ENCODE assay signal across 16 cellular contexts in the genomic region with DNA sequence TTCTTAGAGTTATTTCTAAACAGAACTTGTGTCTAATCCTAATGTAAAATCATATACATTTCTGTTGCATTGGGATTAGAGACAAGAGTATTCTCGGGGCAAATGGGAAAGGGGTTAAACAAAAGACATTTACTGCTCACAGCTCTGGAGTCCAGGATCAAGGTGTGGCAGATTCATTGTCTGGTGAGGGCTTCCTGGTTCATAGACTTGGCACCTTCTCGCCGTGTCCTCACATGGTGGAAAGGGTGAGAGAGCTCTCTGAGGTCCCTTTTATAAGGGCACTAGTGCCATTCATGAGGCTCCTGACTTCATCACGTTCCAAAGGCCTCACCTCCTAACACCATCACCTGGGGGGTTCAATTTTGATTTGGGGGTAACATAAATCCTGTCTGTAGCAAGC.
A peak's percentile ranks its signal among the peaks of the same experiment; 100 is the strongest.
DNase-seq lines count a peak whose midpoint lies in the region; ATAC-seq and TF ChIP-seq lines count a peak whose summit lies in the region.
"Had no signal": no experiment of that assay in that cellular context is flagged by ENCODE, and none has a peak within 500 bp of the region (broad histone marks: within the 10 kb centered on the region; RNA-seq: fewer than 3 reads in every experiment).

No MANE protein-coding gene starts in this region.

- no peak for TF ChIP-seq CTCF in mucosa of descending colon (IDR thresholded peaks at IDR 0.05)
- no peak for TF ChIP-seq CTCF in transverse colon (IDR thresholded peaks at IDR 0.05)
- no peak for TF ChIP-seq CTCF in GM20000 (IDR thresholded peaks at IDR 0.05; ENCODE audit: extremely low read depth, missing control alignments)

- H3K27ac ChIP-seq in Karpas-422 (ENCODE audit: low read length) (no peak overlapping the region), transverse colon (no peak overlapping the region)
- H3K27ac ChIP-seq: BLaER1 treated with 17β-estradiol and CSF1 and Interleukin-3, amounts not matched to agents 10 nM and 100 nM; C4-2B had no signal

- H3K4me1 ChIP-seq in Karpas-422 (ENCODE audit: low read length), result peaks cover 5% of the 10 kb centered on the region
- H3K4me1 ChIP-seq in mucosa of descending colon (ENCODE audit: low read depth), result no peaks in the 10 kb centered on the region
- H3K4me1 ChIP-seq in transverse colon, result no peaks in the 10 kb centered on the region
- H3K4me1 ChIP-seq: Caco-2 had no signal

- no peaks in the 10 kb centered on the region for H3K9me3 ChIP-seq in Karpas-422 (ENCODE audit: low read length)
- H3K9me3 ChIP-seq in mucosa of descending colon, result no peaks in the 10 kb centered on the region
- no peaks in the 10 kb centered on the region for H3K9me3 ChIP-seq in transverse colon
- H3K9me3 ChIP-seq: BLaER1 treated with 17β-estradiol and CSF1 and Interleukin-3, amounts not matched to agents 10 nM and 100 nM; Caco-2 had no signal

- H3K4me3 ChIP-seq in Karpas-422 (ENCODE audit: low read length) (no peak overlapping the region), mucosa of descending colon (no peak overlapping the region), transverse colon (no peak overlapping the region)
- H3K4me3 ChIP-seq: BLaER1 treated with 17β-estradiol and CSF1 and Interleukin-3, amounts not matched to agents 10 nM and 100 nM; GM12878 had no signal

- TF ChIP-seq POLR2A in transverse colon (IDR thresholded peaks at IDR 0.05), result no peak

- in situ Hi-C loops in transverse colon (cut with MboI; ENCODE audit: low pct_ligation_motif_present in 1 of 4, low pct_unique_long_range_greater_than_20kb in 1 of 4, low sequenced_read_pairs in 3 of 4), result loop anchor here in 1 of 4 donors (10.0 kb wide), 1 partner anchor 149 kb away; no protein-coding TSS in a partner anchor

- H3K9ac ChIP-seq in Karpas-422 (ENCODE audit: low read length), result no peak overlapping the region
- H3K9ac ChIP-seq: BLaER1 treated with 17β-estradiol and CSF1 and Interleukin-3, amounts not matched to agents 10 nM and 100 nM had no signal

- H3K79me2 ChIP-seq in Karpas-422 (ENCODE audit: low read length), result no peaks in the 10 kb centered on the region

- H3K36me3 ChIP-seq in Karpas-422 (ENCODE audit: insufficient read depth, low read length) (no peaks in the 10 kb centered on the region), mucosa of descending colon (ENCODE audit: low read depth) (no peaks in the 10 kb centered on the region), transverse colon (no peaks in the 10 kb centered on the region)
- H3K36me3 ChIP-seq: BLaER1 treated with 17β-estradiol and CSF1 and Interleukin-3, amounts not matched to agents 10 nM and 100 nM had no signal

- intact Hi-C loops in mucosa of descending colon (cut with DNase I, micrococcal nuclease), result no loop called here
- intact Hi-C loops in transverse colon (cut with DNase I; ENCODE audit: low total_unique reads), result loop anchor here (5.0 kb wide), 1 partner anchor 856 kb away; no protein-coding TSS in a partner anchor

- TF ChIP-seq EP300 in transverse colon (IDR thresholded peaks at IDR 0.05; ENCODE audit: low read depth), result no peak

- DNase-seq in Karpas-422 (peak; percentile 23), mucosa of descending colon (peak in 1 of 3 donors; percentile 14), transverse colon (peak; percentile 18), GDM1 (lab: John Stamatoyannopoulos, UW) (no peak), GM20000 (ENCODE audit: low spot score) (no peak)
- DNase-seq: 8988T; AML-193; Caco-2; Calu3; CD4-positive, alpha-beta T cell; CD8-positive, alpha-beta T cell; DMS79 treated with DMSO at 0.1 percent for 48 hours had no signal

- H2AFZ ChIP-seq in Karpas-422 (ENCODE audit: low read length), result no peak overlapping the region

- no peaks in the 10 kb centered on the region for H4K20me1 ChIP-seq in Karpas-422 (ENCODE audit: insufficient read depth, low read depth, low read length)

- no peaks in the 10 kb centered on the region for H3K9me2 ChIP-seq in Karpas-422 (replicated peaks; ENCODE audit: insufficient read depth, low read length)

- H3K27me3 ChIP-seq in Karpas-422 (ENCODE audit: low read length), result no peaks in the 10 kb centered on the region
- peaks cover 9% of the 10 kb centered on the region for H3K27me3 ChIP-seq in transverse colon
- H3K27me3 ChIP-seq: BLaER1 treated with 17β-estradiol and CSF1 and Interleukin-3, amounts not matched to agents 10 nM and 100 nM had no signal

- no peak overlapping the region for H3K4me2 ChIP-seq in Karpas-422 (ENCODE audit: low read depth, low read length, poor library complexity, severe bottlenecking)
- H3K4me2 ChIP-seq: BLaER1 treated with 17β-estradiol and CSF1 and Interleukin-3, amounts not matched to agents 10 nM and 100 nM had no signal

- 38 to 51% methylated on average over 1 to 4 of the region's 4 CpGs for WGBS in transverse colon (ENCODE audit: low coverage in 1 of 2), 2 donors

- ATAC-seq in mucosa of descending colon, result peak; percentile 62
- ATAC-seq in HG03108 (IDR thresholded peaks at IDR 0.05; ENCODE audit: unreplicated experiment), result no peak
- ATAC-seq: CD8-positive, alpha-beta T cell; GM12878 had no signal

Comparison
In these comparisons a context has a peak if more than half of its experiments do, and no peak if none do; other contexts are left out.
1. DNase-seq: peak in Karpas-422 (single experiment) and transverse colon (single experiment); none in GDM1 (single experiment) and GM20000 (single experiment).